In genomic region chr13:50082426-50083283, GRCh38 we compare ENCODE assay signal across 8 cellular contexts.
DNase-seq lines count a peak whose midpoint lies in the region; ATAC-seq and TF ChIP-seq lines count a peak whose summit lies in the region.

No MANE protein-coding gene starts in this region.

- H3K27me3 ChIP-seq in HUES64 (ENCODE audit: insufficient read depth, low read length) (peaks cover 18% of the 10 kb centered on the region), OCI-LY3 (ENCODE audit: low read depth, low read length) (no peaks in the 10 kb centered on the region), esophagus muscularis mucosa (no peaks in the 10 kb centered on the region), stomach smooth muscle (ENCODE audit: control insufficient read depth in 1 of 2, insufficient read depth in 2 of 2, low read length in 2 of 2) (no peaks in the 10 kb centered on the region)

- H3K4me1 ChIP-seq in HUES64 (ENCODE audit: insufficient read depth, low read length) (peaks cover 27% of the 10 kb centered on the region), OCI-LY3 (ENCODE audit: low read length) (peaks cover 28% of the 10 kb centered on the region), esophagus muscularis mucosa (peaks cover 7 to 47% (median 38%) of the 10 kb centered on the region in 4 donors), stomach smooth muscle (ENCODE audit: control insufficient read depth, insufficient read depth, low read length) (peaks cover 8% of the 10 kb centered on the region)

- H3K27ac ChIP-seq in HUES64 (ENCODE audit: low read depth, low read length), result peak overlapping the region; percentile 72; the same call in 1 of the 2 replicates
- peak overlapping the region; percentile 86 for H3K27ac ChIP-seq in OCI-LY3 (ENCODE audit: low read length)
- H3K27ac ChIP-seq in esophagus muscularis mucosa (replicated peaks in 1 of 4), result peak overlapping the region; percentile 86 to 99 (median 92)
- H3K27ac ChIP-seq in stomach smooth muscle (ENCODE audit: low read length), result peak overlapping the region; percentile 49

- peak overlapping the region; percentile 96 for H3K4me3 Mint-ChIP-seq in natural killer cell treated with Interleukin-12 subunit alpha and Interleukin-12 subunit beta and Interleukin-15 and Interleukin-18, amount 100 ng/mL, for 72 hours

- DNase-seq in DMS 273 treated with DMSO at 0.1 percent for 48 hours (lab: John Stamatoyannopoulos, UW), result peak; percentile 72
- peak; percentile 74 for DNase-seq in activated T-cell treated with anti-CD3 and anti-CD28 coated beads for 24 hours (ENCODE audit: low read depth)
- no peak for DNase-seq in esophagus muscularis mucosa (ENCODE audit: extremely low spot score)
- peak; percentile 82 for DNase-seq in natural killer cell treated with Interleukin-12 subunit alpha and Interleukin-12 subunit beta and Interleukin-15 and Interleukin-18, amount 100 ng/mL, for 72 hours (ENCODE audit: low spot score)

- H3K9me3 ChIP-seq in HUES64 (ENCODE audit: insufficient read depth, low read depth, low read length) (no peaks in the 10 kb centered on the region), OCI-LY3 (ENCODE audit: insufficient read depth, low read length) (no peaks in the 10 kb centered on the region), esophagus muscularis mucosa (no peaks in the 10 kb centered on the region), stomach smooth muscle (ENCODE audit: control insufficient read depth in 2 of 2, low read length in 2 of 2) (no peaks in the 10 kb centered on the region)

- H3K4me3 ChIP-seq in HUES64 (ENCODE audit: low read length) (peak overlapping the region; percentile 79), OCI-LY3 (ENCODE audit: low read length) (peak overlapping the region; percentile 82), esophagus muscularis mucosa (peak overlapping the region; percentile 69 to 87 (median 80)), stomach smooth muscle (ENCODE audit: low read length in 2 of 2) (peak overlapping the region; percentile 83 to 88)

- no peak for TF ChIP-seq POLR2A in esophagus muscularis mucosa (IDR thresholded peaks at IDR 0.05; ENCODE audit: low read depth)

- peak overlapping the region; percentile 99 for H3K27ac Mint-ChIP-seq in natural killer cell treated with Interleukin-12 subunit alpha and Interleukin-12 subunit beta and Interleukin-15 and Interleukin-18, amount 100 ng/mL, for 72 hours

- peak; percentile 63 for ATAC-seq in GM21515 (IDR thresholded peaks at IDR 0.05; ENCODE audit: unreplicated experiment)
- ATAC-seq in natural killer cell treated with Interleukin-12 subunit alpha and Interleukin-12 subunit beta and Interleukin-15 and Interleukin-18, amount 100 ng/mL, for 72 hours, result peak; percentile 76

- intact Hi-C loops in esophagus muscularis mucosa (cut with DNase I), result loop anchor here (2.0 to 10.0 kb wide), 5 partner anchors 40 to 830 kb away; partner anchors contain the start of gene SPRYD7

- no peak for TF ChIP-seq EP300 in esophagus muscularis mucosa (IDR thresholded peaks at IDR 0.05)

- WGBS in HUES64, result 4% methylated on average over 26 of the region's 28 CpGs
- WGBS in esophagus muscularis mucosa, result 5% methylated on average over 26 of the region's 28 CpGs

- no peaks in the 10 kb centered on the region for H3K9me3 Mint-ChIP-seq in natural killer cell treated with Interleukin-12 subunit alpha and Interleukin-12 subunit beta and Interleukin-15 and Interleukin-18, amount 100 ng/mL, for 72 hours

- H3K79me2 ChIP-seq in OCI-LY3 (ENCODE audit: low read length), result peaks cover 54% of the 10 kb centered on the region

- H4K20me1 ChIP-seq in OCI-LY3 (ENCODE audit: insufficient read depth, low read length), result peaks cover 33% of the 10 kb centered on the region

- H3K9ac ChIP-seq in HUES64 (ENCODE audit: low read depth, low read length) (peak overlapping the region; percentile 51), OCI-LY3 (ENCODE audit: low read length) (peak overlapping the region; percentile 86), stomach smooth muscle (ENCODE audit: low read length in 2 of 2) (peak overlapping the region; percentile 52 to 66)

- TF ChIP-seq CTCF in OCI-LY3 (IDR thresholded peaks at IDR 0.05; ENCODE audit: low read depth, low read length) (no peak), esophagus muscularis mucosa (IDR thresholded peaks at IDR 0.05) (no peak)

- peak overlapping the region; percentile 82 for H3K4me2 ChIP-seq in OCI-LY3 (ENCODE audit: low read length)

- peaks cover 22 to 33% of the 10 kb centered on the region in 2 donors for H3K4me1 Mint-ChIP-seq in natural killer cell treated with Interleukin-12 subunit alpha and Interleukin-12 subunit beta and Interleukin-15 and Interleukin-18, amount 100 ng/mL, for 72 hours (ENCODE audit: low read depth in 2 of 2)

- H3K36me3 Mint-ChIP-seq in natural killer cell treated with Interleukin-12 subunit alpha and Interleukin-12 subunit beta and Interleukin-15 and Interleukin-18, amount 100 ng/mL, for 72 hours, result peaks cover 22% of the 10 kb centered on the region

- peak overlapping the region; percentile 76 for H2AFZ ChIP-seq in OCI-LY3 (ENCODE audit: low read depth, low read length)

- no peaks in the 10 kb centered on the region for H3K27me3 Mint-ChIP-seq in natural killer cell treated with Interleukin-12 subunit alpha and Interleukin-12 subunit beta and Interleukin-15 and Interleukin-18, amount 100 ng/mL, for 72 hours

- no peaks in the 10 kb centered on the region for H3K36me3 ChIP-seq in HUES64 (ENCODE audit: insufficient read depth, low read length)
- H3K36me3 ChIP-seq in OCI-LY3 (replicated peaks; ENCODE audit: low read depth, low read length), result peaks cover 4% of the 10 kb centered on the region
- no peaks in the 10 kb centered on the region for H3K36me3 ChIP-seq in esophagus muscularis mucosa
- no peaks in the 10 kb centered on the region for H3K36me3 ChIP-seq in stomach smooth muscle (ENCODE audit: control insufficient read depth in 2 of 2, insufficient read depth in 2 of 2, low read length in 2 of 2)
